10 cellular contexts compared by ENCODE assay signal in the genomic region with DNA sequence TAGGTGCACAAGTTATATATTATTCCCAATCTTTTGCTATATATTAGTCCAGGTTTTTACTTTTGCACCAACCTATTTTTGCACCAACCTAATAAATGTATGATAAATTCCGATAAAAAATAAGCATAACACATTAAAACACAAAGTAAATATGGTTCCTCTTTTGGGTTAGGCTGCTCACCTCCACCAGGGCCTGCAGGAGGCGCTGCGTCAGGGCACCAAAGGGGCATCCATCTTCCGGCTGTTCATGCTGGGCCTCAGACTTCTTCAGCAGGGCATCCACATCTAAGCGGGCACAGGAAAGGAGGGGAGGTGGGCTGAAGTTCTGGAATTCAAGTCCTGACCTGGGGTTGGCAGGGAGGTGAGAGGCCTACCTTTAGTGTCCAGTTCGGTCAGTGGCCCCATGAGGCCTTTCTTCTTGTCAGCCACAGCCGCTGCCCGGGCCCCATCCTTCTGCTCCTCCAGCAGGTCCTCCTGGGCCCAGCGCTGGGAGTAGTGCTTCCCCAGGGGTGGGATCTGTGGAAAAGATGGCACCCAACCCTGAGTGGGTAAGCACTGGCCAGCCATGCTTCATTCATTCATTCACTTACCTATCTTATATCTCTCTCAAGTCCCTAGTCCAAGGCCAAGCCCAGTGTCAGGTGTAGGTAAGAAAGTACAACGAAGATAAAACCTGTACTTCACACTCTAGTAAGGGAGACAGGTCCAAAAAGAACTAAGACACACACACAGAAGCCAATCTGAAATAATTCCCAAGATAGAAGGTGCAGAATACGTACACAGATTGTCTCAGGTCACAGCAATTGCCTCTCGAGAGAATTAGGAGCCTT. TPM values are rescaled to one million over a fixed set of nuclear protein-coding genes. Genes with fewer than 3 reads are reported as not detected.
DNase-seq lines count a peak whose midpoint lies in the region; ATAC-seq and TF ChIP-seq lines count a peak whose summit lies in the region.
"Had no signal": no experiment of that assay in that cellular context is flagged by ENCODE, and none has a peak within 500 bp of the region (broad histone marks: within the 10 kb centered on the region; RNA-seq: fewer than 3 reads in every experiment).

No MANE protein-coding gene starts in this region.

- H3K27ac Mint-ChIP-seq in endothelial cell (ENCODE audit: unreplicated experiment) = no peak overlapping the region

- H3K36me3 ChIP-seq in heart right ventricle (peaks cover 0 to 91% (median 27%) of the 10 kb centered on the region in 9 donors), thoracic aorta (peaks cover 24% of the 10 kb centered on the region)

- no peaks in the 10 kb centered on the region for H3K27me3 ChIP-seq in heart right ventricle
- no peaks in the 10 kb centered on the region for H3K27me3 ChIP-seq in thoracic aorta (replicated peaks; ENCODE audit: insufficient read depth)

- no peak overlapping the region for H3K27ac ChIP-seq in heart right ventricle
- H3K27ac ChIP-seq in RWPE1 = no peak overlapping the region
- no peak overlapping the region for H3K27ac ChIP-seq in thoracic aorta

- CTCF ChIA-PET in RWPE1 (lab: Yijun Ruan, JAX) = no interaction called here

- peaks cover 18% of the 10 kb centered on the region for H3K36me3 Mint-ChIP-seq in endothelial cell (ENCODE audit: low read depth, unreplicated experiment)

- POLR2A ChIA-PET in RWPE1 (lab: Yijun Ruan, JAX; ENCODE audit: low non-redundant PET) = no interaction called here

- H3K9me3 Mint-ChIP-seq in endothelial cell (ENCODE audit: unreplicated experiment) = no peaks in the 10 kb centered on the region

- H3K4me3 Mint-ChIP-seq in endothelial cell (ENCODE audit: unreplicated experiment) = no peak overlapping the region

- H3K4me3 ChIP-seq in heart right ventricle (no peak overlapping the region), thoracic aorta (no peak overlapping the region)

- peaks cover 4% of the 10 kb centered on the region for H3K27me3 Mint-ChIP-seq in endothelial cell (ENCODE audit: unreplicated experiment)

- ATAC-seq in heart right ventricle (no peak), left ventricle myocardium superior (no peak), thoracic aorta (ENCODE audit: insufficient number of reproducible peaks, low FRiP score, low read depth) (no peak), GM19467 (IDR thresholded peaks at IDR 0.05; ENCODE audit: unreplicated experiment) (no peak)

- TF ChIP-seq CTCF in heart right ventricle (IDR thresholded peaks at IDR 0.05) (peak in 5 of 9 donors; percentile 9 to 47 (median 17)), RWPE1 (conservative IDR thresholded peaks at IDR 0.05; ENCODE audit: low read depth) (peak; percentile 38), endothelial cell (IDR thresholded peaks at IDR 0.05; ENCODE audit: unreplicated experiment) (peak; percentile 59), thoracic aorta (IDR thresholded peaks at IDR 0.05) (peak; percentile 20)

- no peaks in the 10 kb centered on the region for H3K9me3 ChIP-seq in heart right ventricle
- no peaks in the 10 kb centered on the region for H3K9me3 ChIP-seq in thoracic aorta

- no peak for DNase-seq in heart right ventricle
- no peak for DNase-seq in left ventricle myocardium superior
- no peak for DNase-seq in RWPE1 (ENCODE audit: low spot score)
- no peak for DNase-seq in endothelial cell (ENCODE audit: low spot score)
- DNase-seq in thoracic aorta (ENCODE audit: low spot score) = no peak
- no peak for DNase-seq in stimulated activated CD4-positive, alpha-beta T cell treated with anti-CD3 and anti-CD28 coated beads, Interleukin-4, amount 100 ng/mL, for 1 hour
- DNase-seq in DMS53 (lab: John Stamatoyannopoulos, UW) = no peak
- DNase-seq: kidney, SHP77 treated with DMSO at 0.1 percent for 48 hours had no signal

- 87 to 94% methylated on average over 12 of the region's 12 CpGs for WGBS in heart right ventricle, 2 donors

- intact Hi-C loops in heart right ventricle (cut with DNase I) (no loop called here), left ventricle myocardium superior (cut with micrococcal nuclease) (no loop called here)

- H3K4me1 ChIP-seq in heart right ventricle (peaks cover 0 to 31% (median 12%) of the 10 kb centered on the region in 9 donors), thoracic aorta (ENCODE audit: control insufficient read depth in 1 of 2, low read depth in 2 of 2) (peaks cover 12 to 16% of the 10 kb centered on the region in 2 donors)

- peaks cover 7% of the 10 kb centered on the region for H3K4me1 Mint-ChIP-seq in endothelial cell (ENCODE audit: unreplicated experiment)

RNA-seq across cellular contexts. Expression of a gene that starts 5.2 kb away (rescaled TPM):
- 10 to 100 TPM; 38.5 to 59.6 (median 42.9) TPM for total RNA-seq in heart right ventricle
- 10 to 100 TPM; 48.7 to 51.4 TPM for polyA plus RNA-seq in heart right ventricle
- 45.9 TPM for total RNA-seq in left ventricle myocardium superior
- total RNA-seq in endothelial cell (ENCODE audit: unreplicated experiment) = 35.4 TPM
- 10 to 100 TPM; 61.7 to 73.6 TPM for total RNA-seq in thoracic aorta

RNA-seq across cellular contexts. Expression of a gene that starts 5.8 kb away (rescaled TPM):
- total RNA-seq in heart right ventricle (100 to 1,000 TPM in 1 of 10 donors, 10 to 100 TPM in 9; 40.6 to 111 (median 55.0) TPM), left ventricle myocardium superior (55.3 TPM), endothelial cell (ENCODE audit: unreplicated experiment) (203 TPM), thoracic aorta (100 to 1,000 TPM; 196 to 204 TPM)
- polyA plus RNA-seq in heart right ventricle = 100 to 1,000 TPM in 1 of 2 donors, 10 to 100 TPM in 1; 27.9 to 104 TPM

RNA-seq across cellular contexts. Expression of a gene that starts 17.3 kb away (rescaled TPM):
- total RNA-seq in heart right ventricle (10 to 100 TPM in 4 of 10 donors, 1 to 10 TPM in 6; 6.2 to 19.5 (median 8.3) TPM), left ventricle myocardium superior (11.7 TPM), endothelial cell (ENCODE audit: unreplicated experiment) (6.0 TPM), thoracic aorta (10 to 100 TPM; 50.9 to 69.7 TPM)
- 10 to 100 TPM; 18.3 to 27.1 TPM for polyA plus RNA-seq in heart right ventricle

RNA-seq across cellular contexts. Expression of a gene that starts 23.0 kb away (rescaled TPM):
- total RNA-seq in heart right ventricle (10 to 100 TPM in 7 of 10 donors, 1 to 10 TPM in 3; 8.7 to 20.5 (median 13.7) TPM), left ventricle myocardium superior (11.0 TPM), endothelial cell (ENCODE audit: unreplicated experiment) (34.4 TPM), thoracic aorta (10 to 100 TPM; 77.0 to 91.9 TPM)
- polyA plus RNA-seq in heart right ventricle = 10 to 100 TPM in 1 of 2 donors, 1 to 10 TPM in 1; 6.7 to 35.0 TPM

RNA-seq across cellular contexts. Expression of a gene that starts 37.3 kb away (rescaled TPM):
- 10 to 100 TPM in 3 of 10 donors, 1 to 10 TPM in 7; 5.2 to 10.8 (median 8.0) TPM for total RNA-seq in heart right ventricle
- polyA plus RNA-seq in heart right ventricle = 10 to 100 TPM; 11.3 to 15.1 TPM
- 8.8 TPM for total RNA-seq in left ventricle myocardium superior
- total RNA-seq in endothelial cell (ENCODE audit: unreplicated experiment) = 22.2 TPM
- 10 to 100 TPM; 23.0 to 26.3 TPM for total RNA-seq in thoracic aorta
